In the genomic region with DNA sequence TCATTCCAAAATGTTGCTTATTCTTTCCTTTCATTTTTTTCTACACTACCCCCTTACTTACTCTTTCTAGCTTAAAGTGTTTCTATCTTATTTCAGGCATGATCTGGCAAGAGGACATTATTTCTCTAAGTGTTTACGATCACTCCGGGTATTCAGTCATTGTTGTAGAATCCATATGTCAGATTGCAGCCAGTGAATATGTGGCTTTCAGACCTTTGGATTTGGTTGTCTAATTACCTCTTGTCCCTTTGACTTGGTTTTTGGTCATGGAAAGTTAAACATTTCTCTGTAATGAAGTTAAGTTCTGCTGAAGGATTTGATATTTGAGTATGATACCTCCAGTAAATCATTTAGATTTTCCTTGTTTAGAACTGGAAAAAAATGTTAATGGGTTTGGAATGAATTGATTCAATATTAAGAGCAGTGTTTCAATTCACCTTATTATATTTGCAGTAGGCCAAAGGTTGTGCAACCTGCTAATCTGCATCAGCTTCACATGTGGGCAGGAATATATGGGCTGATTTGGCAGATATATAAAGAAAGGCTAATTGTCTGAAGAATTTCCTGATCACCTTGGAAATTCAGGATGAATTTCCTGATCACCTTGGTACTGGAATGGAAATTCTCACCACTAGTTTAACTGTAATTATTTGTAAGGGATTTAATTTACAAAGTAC, we compare ENCODE assay signal across 25 cellular contexts.
"Had no signal": no experiment of that assay in that cellular context is flagged by ENCODE, and none has a peak within 500 bp of the region (broad histone marks: within the 10 kb centered on the region; RNA-seq: fewer than 3 reads in every experiment).

No MANE protein-coding gene starts in this region.

- H3K4me3 Mint-ChIP-seq: activated CD4-positive, alpha-beta memory T cell treated with anti-CD3 and anti-CD28 coated beads for 36 hours; activated CD4-positive, alpha-beta T cell treated with anti-CD3 and anti-CD28 coated beads, Interleukin-2, amount 10 ng/mL, durations not matched to agents 7 days and 5 days; activated naive CD4-positive, alpha-beta T cell treated with anti-CD3 and anti-CD28 coated beads, Interleukin-2, amount 10 ng/mL, durations not matched to agents 7 days and 5 days; activated naive CD8-positive, alpha-beta T cell treated with anti-CD3 and anti-CD28 coated beads for 36 hours; activated T-helper 17 cell treated with anti-CD3 and anti-CD28 coated beads, Interleukin-2, amount 50 U/mL, for 72 hours; T-helper 1 cell treated with Interleukin-12 subunit alpha and Interleukin-12 subunit beta and Interleukin-4 antibody, amounts not matched to agents 30 μg/mL and 1 μg/mL, for 36 hours had no signal

- H3K27me3 Mint-ChIP-seq: activated naive CD4-positive, alpha-beta T cell treated with anti-CD3 and anti-CD28 coated beads, Interleukin-2, amount 10 ng/mL, durations not matched to agents 7 days and 5 days had no signal

- H3K4me3 ChIP-seq: Peyer's patch, SJCRH30 had no signal

- H3K4me1 Mint-ChIP-seq: activated CD4-positive, alpha-beta T cell treated with anti-CD3 and anti-CD28 coated beads, Interleukin-2, amount 10 ng/mL, durations not matched to agents 7 days and 5 days; activated naive CD4-positive, alpha-beta T cell treated with anti-CD3 and anti-CD28 coated beads, Interleukin-2, amount 10 ng/mL, durations not matched to agents 7 days and 5 days; activated naive CD8-positive, alpha-beta T cell treated with anti-CD3 and anti-CD28 coated beads for 36 hours; activated T-helper 17 cell treated with anti-CD3 and anti-CD28 coated beads, Interleukin-2, amount 50 U/mL, for 72 hours had no signal

- H3K9me3 ChIP-seq: Peyer's patch, SJCRH30 had no signal

- H3K27ac Mint-ChIP-seq: activated CD4-positive, alpha-beta memory T cell treated with anti-CD3 and anti-CD28 coated beads for 36 hours; activated CD4-positive, alpha-beta T cell treated with anti-CD3 and anti-CD28 coated beads, Interleukin-2, amount 10 ng/mL, durations not matched to agents 7 days and 5 days; activated naive CD4-positive, alpha-beta T cell treated with anti-CD3 and anti-CD28 coated beads, Interleukin-2, amount 10 ng/mL, durations not matched to agents 7 days and 5 days; activated naive CD8-positive, alpha-beta T cell treated with anti-CD3 and anti-CD28 coated beads for 36 hours; activated T-helper 17 cell treated with anti-CD3 and anti-CD28 coated beads, Interleukin-2, amount 50 U/mL, for 72 hours; T-helper 1 cell treated with Interleukin-12 subunit alpha and Interleukin-12 subunit beta and Interleukin-4 antibody, amounts not matched to agents 30 μg/mL and 1 μg/mL, for 36 hours had no signal

- H3K36me3 Mint-ChIP-seq: activated CD4-positive, alpha-beta memory T cell treated with anti-CD3 and anti-CD28 coated beads for 36 hours; activated naive CD4-positive, alpha-beta T cell treated with anti-CD3 and anti-CD28 coated beads, Interleukin-2, amount 10 ng/mL, durations not matched to agents 7 days and 5 days; activated naive CD8-positive, alpha-beta T cell treated with anti-CD3 and anti-CD28 coated beads for 36 hours had no signal

- DNase-seq: activated CD4-positive, alpha-beta memory T cell treated with anti-CD3 and anti-CD28 coated beads for 36 hours; activated CD4-positive, alpha-beta T cell treated with anti-CD3 and anti-CD28 coated beads, Interleukin-2, amount 10 ng/mL, durations not matched to agents 7 days and 5 days; activated CD4-positive, CD25-positive, alpha-beta regulatory T cell; activated gamma-delta T cell treated with Interleukin-2 at 50 U/mL for 16 hours; activated naive CD4-positive, alpha-beta T cell treated with anti-CD3 and anti-CD28 coated beads, Interleukin-2, amount 10 ng/mL, durations not matched to agents 7 days and 5 days; activated naive CD8-positive, alpha-beta T cell treated with anti-CD3 and anti-CD28 coated beads for 36 hours; activated T-cell treated with anti-CD3 and anti-CD28 coated beads for 4 hours; activated T-cell treated with anti-CD3 and anti-CD28 coated beads, Interleukin-2, amount 50 U/mL, for 48 hours; anterior cingulate cortex; central memory CD4-positive, alpha-beta T cell; MM.1S; NCI-H1105; NCI-H1436; NCI-H1694 treated with DMSO at 0.1 percent for 48 hours; NCI-H2029 treated with DMSO at 0.1 percent for 48 hours; NCI-H345; NCI-H510A; NCI-H526 treated with DMSO at 0.1 percent for 48 hours; NK-92 treated with Interleukin-12 subunit alpha and Interleukin-12 subunit beta, amount 100 ng/mL, for 24 hours; Peyer's patch; Right ventricle myocardium superior; SJCRH30 had no signal

- H3K9me3 Mint-ChIP-seq: activated CD4-positive, alpha-beta memory T cell treated with anti-CD3 and anti-CD28 coated beads for 36 hours; activated CD4-positive, alpha-beta T cell treated with anti-CD3 and anti-CD28 coated beads, Interleukin-2, amount 10 ng/mL, durations not matched to agents 7 days and 5 days; activated naive CD4-positive, alpha-beta T cell treated with anti-CD3 and anti-CD28 coated beads, Interleukin-2, amount 10 ng/mL, durations not matched to agents 7 days and 5 days; activated naive CD8-positive, alpha-beta T cell treated with anti-CD3 and anti-CD28 coated beads for 36 hours; activated T-helper 17 cell treated with anti-CD3 and anti-CD28 coated beads, Interleukin-2, amount 50 U/mL, for 72 hours; T-helper 1 cell treated with Interleukin-12 subunit alpha and Interleukin-12 subunit beta and Interleukin-4 antibody, amounts not matched to agents 30 μg/mL and 1 μg/mL, for 36 hours had no signal

- H3K27ac ChIP-seq: Peyer's patch, RWPE1, SJCRH30 had no signal

- ATAC-seq: activated T-helper 17 cell treated with anti-CD3 and anti-CD28 coated beads, Interleukin-2, amount 50 U/mL, for 72 hours had no signal

- H3K27me3 ChIP-seq: Peyer's patch, SJCRH30 had no signal

- H3K36me3 ChIP-seq: Peyer's patch had no signal

- H3K4me1 ChIP-seq: Peyer's patch had no signal
